8 cellular contexts compared by ENCODE assay signal in genomic region chr7:93902777-93903423, GRCh38. TPM values are rescaled to one million over a fixed set of nuclear protein-coding genes. Genes with fewer than 3 reads are reported as not detected.
DNase-seq lines count a peak whose midpoint lies in the region; ATAC-seq and TF ChIP-seq lines count a peak whose summit lies in the region.

No MANE protein-coding gene starts in this region.

- H3K4me3 ChIP-seq in Loucy (ENCODE audit: low read length, poor library complexity, severe bottlenecking) (no peak overlapping the region), left lung (no peak overlapping the region)

- peak; percentile 74 for ATAC-seq in left lung

- no peak overlapping the region for H3K27ac ChIP-seq in left lung

- intact Hi-C loops in left lung (cut with DNase I): loop anchor here in 1 of 2 donors (10.0 kb wide), 1 partner anchor 192 kb away; no protein-coding TSS in a partner anchor
- intact Hi-C loops in posterior vena cava (cut with DNase I): no loop called here

- H3K9me3 ChIP-seq in Loucy (ENCODE audit: insufficient read depth, low read depth, low read length) (no peaks in the 10 kb centered on the region), left lung (no peaks in the 10 kb centered on the region)

- no peak overlapping the region for H3K9ac ChIP-seq in Loucy (ENCODE audit: low read depth, low read length, poor library complexity, severe bottlenecking)

- no peaks in the 10 kb centered on the region for H3K4me1 ChIP-seq in Loucy (ENCODE audit: insufficient read depth, low read length, poor library complexity, severe bottlenecking)
- H3K4me1 ChIP-seq in left lung: no peaks in the 10 kb centered on the region

- H2AFZ ChIP-seq in Loucy (ENCODE audit: low read length): no peak overlapping the region

- H3K27ac Mint-ChIP-seq in activated T-cell treated with anti-CD3 and anti-CD28 coated beads, Interleukin-2, amount 50 U/mL, for 24 hours: no peak overlapping the region

- no peaks in the 10 kb centered on the region for H3K9me3 Mint-ChIP-seq in activated T-cell treated with anti-CD3 and anti-CD28 coated beads, Interleukin-2, amount 50 U/mL, for 24 hours

- H3K4me2 ChIP-seq in Loucy (ENCODE audit: low read depth, low read length, poor library complexity, severe bottlenecking): no peak overlapping the region

- no peaks in the 10 kb centered on the region for H3F3A ChIP-seq in Loucy (ENCODE audit: low read depth)

- no peaks in the 10 kb centered on the region for H3K27me3 ChIP-seq in Loucy (ENCODE audit: insufficient read depth, low read length, poor library complexity, severe bottlenecking)
- no peaks in the 10 kb centered on the region for H3K27me3 ChIP-seq in left lung

- H3K27me3 Mint-ChIP-seq in activated T-cell treated with anti-CD3 and anti-CD28 coated beads, Interleukin-2, amount 50 U/mL, for 24 hours: peaks cover 19% of the 10 kb centered on the region

- H4K20me1 ChIP-seq in Loucy (ENCODE audit: insufficient read depth, low read length, poor library complexity, severe bottlenecking): no peaks in the 10 kb centered on the region

- H3K79me2 ChIP-seq in Loucy (ENCODE audit: insufficient read depth, low read length): no peaks in the 10 kb centered on the region

- H3K4me3 Mint-ChIP-seq in activated T-cell treated with anti-CD3 and anti-CD28 coated beads, Interleukin-2, amount 50 U/mL, for 24 hours: no peak overlapping the region

- no peaks in the 10 kb centered on the region for H3K36me3 Mint-ChIP-seq in activated T-cell treated with anti-CD3 and anti-CD28 coated beads, Interleukin-2, amount 50 U/mL, for 24 hours (ENCODE audit: low read depth)

- H3K4me1 Mint-ChIP-seq in activated T-cell treated with anti-CD3 and anti-CD28 coated beads, Interleukin-2, amount 50 U/mL, for 24 hours (ENCODE audit: low read depth): no peaks in the 10 kb centered on the region

- H3K36me3 ChIP-seq in Loucy (ENCODE audit: insufficient read depth, low read length) (no peaks in the 10 kb centered on the region), left lung (no peaks in the 10 kb centered on the region)

- H3K9me2 ChIP-seq in Loucy (replicated peaks; ENCODE audit: low read depth, low read length): no peaks in the 10 kb centered on the region

- peak; percentile 99 for TF ChIP-seq CTCF in Loucy (conservative IDR thresholded peaks at IDR 0.05; ENCODE audit: low read length)
- TF ChIP-seq CTCF in left lung (IDR thresholded peaks at IDR 0.05): peak; percentile 54 to 81

- DNase-seq in DMS 273 (lab: John Stamatoyannopoulos, UW; ENCODE audit: unreplicated experiment) (peak; percentile 56), DMS 273 treated with DMSO at 0.1 percent for 48 hours (lab: John Stamatoyannopoulos, UW) (no peak), astrocyte of the hippocampus (ENCODE audit: low read depth, low spot score) (peak; percentile 67), left lung (no peak), posterior vena cava (ENCODE audit: low spot score) (no peak), T-helper 9 cell (no peak)
- no peak for DNase-seq in activated T-cell treated with anti-CD3 and anti-CD28 coated beads, Interleukin-2, amount 50 U/mL, for 24 hours

RNA-seq across cellular contexts. Expression of gene GNGT1, which starts 3.5 kb away (rescaled TPM):
- not detected for total RNA-seq in left lung
- not detected for total RNA-seq in posterior vena cava

RNA-seq across cellular contexts. Expression of gene TFPI2, which starts 12.3 kb away (rescaled TPM):
- total RNA-seq in left lung (1 to 10 TPM; 4.5 to 9.0 TPM), posterior vena cava (1 to 10 TPM; 2.3 to 4.9 TPM)

RNA-seq across cellular contexts. Expression of gene GNG11, which starts 18.6 kb away (rescaled TPM):
- total RNA-seq in left lung (10 to 100 TPM; 15.6 to 18.2 TPM), posterior vena cava (10 to 100 TPM; 22.7 to 24.1 TPM)

Comparison
In these comparisons a context has a peak if more than half of its experiments do, and no peak if none do; other contexts are left out.
1. DNase-seq: peak in DMS 273 (single experiment) and astrocyte of the hippocampus (single experiment); none in DMS 273 treated with DMSO at 0.1 percent for 48 hours (single experiment), left lung (0 of 2), posterior vena cava (single experiment), T-helper 9 cell (single experiment) and activated T-cell treated with anti-CD3 and anti-CD28 coated beads, Interleukin-2, amount 50 U/mL, for 24 hours (single experiment).